ENCODE assay signal across 9 cellular contexts in genomic region chr6:122798099-122798641, GRCh38. TPM values are rescaled to one million over a fixed set of nuclear protein-coding genes. Genes with fewer than 3 reads are reported as not detected.
DNase-seq lines count a peak whose midpoint lies in the region; ATAC-seq and TF ChIP-seq lines count a peak whose summit lies in the region.
"Had no signal": no experiment of that assay in that cellular context is flagged by ENCODE, and none has a peak within 500 bp of the region (broad histone marks: within the 10 kb centered on the region; RNA-seq: fewer than 3 reads in every experiment).

No MANE protein-coding gene starts in this region.

- H3K27ac ChIP-seq in coronary artery, result no peak overlapping the region

- no peak overlapping the region for H3K27ac Mint-ChIP-seq in activated naive CD4-positive, alpha-beta T cell treated with anti-CD3 and anti-CD28 coated beads, Interleukin-2, amount 50 U/mL, for 72 hours
- H3K27ac Mint-ChIP-seq in activated naive CD4-positive, alpha-beta T cell treated with anti-CD3 and anti-CD28 coated beads, Interleukin-2, amount 10 ng/mL, durations not matched to agents 7 days and 5 days, result no peak overlapping the region

- no peaks in the 10 kb centered on the region for H3K36me3 Mint-ChIP-seq in activated naive CD4-positive, alpha-beta T cell treated with anti-CD3 and anti-CD28 coated beads, Interleukin-2, amount 50 U/mL, for 72 hours
- H3K36me3 Mint-ChIP-seq in activated naive CD4-positive, alpha-beta T cell treated with anti-CD3 and anti-CD28 coated beads, Interleukin-2, amount 10 ng/mL, durations not matched to agents 7 days and 5 days, result no peaks in the 10 kb centered on the region

- peak; percentile 48 to 94 for ATAC-seq in activated naive CD4-positive, alpha-beta T cell treated with anti-CD3 and anti-CD28 coated beads, Interleukin-2, amount 50 U/mL, for 72 hours
- ATAC-seq in HG02870 (IDR thresholded peaks at IDR 0.05; ENCODE audit: unreplicated experiment), result peak; percentile 95

- no peaks in the 10 kb centered on the region for H3K9me3 Mint-ChIP-seq in activated naive CD4-positive, alpha-beta T cell treated with anti-CD3 and anti-CD28 coated beads, Interleukin-2, amount 50 U/mL, for 72 hours
- no peaks in the 10 kb centered on the region for H3K9me3 Mint-ChIP-seq in activated naive CD4-positive, alpha-beta T cell treated with anti-CD3 and anti-CD28 coated beads, Interleukin-2, amount 10 ng/mL, durations not matched to agents 7 days and 5 days

- H3K27me3 Mint-ChIP-seq in activated naive CD4-positive, alpha-beta T cell treated with anti-CD3 and anti-CD28 coated beads, Interleukin-2, amount 10 ng/mL, durations not matched to agents 7 days and 5 days, result no peaks in the 10 kb centered on the region

- H3K4me3 ChIP-seq in coronary artery, result no peak overlapping the region

- H3K4me1 Mint-ChIP-seq in activated naive CD4-positive, alpha-beta T cell treated with anti-CD3 and anti-CD28 coated beads, Interleukin-2, amount 10 ng/mL, durations not matched to agents 7 days and 5 days, result no peaks in the 10 kb centered on the region

- H3K4me3 Mint-ChIP-seq in activated naive CD4-positive, alpha-beta T cell treated with anti-CD3 and anti-CD28 coated beads, Interleukin-2, amount 10 ng/mL, durations not matched to agents 7 days and 5 days, result no peak overlapping the region

- TF ChIP-seq CTCF in coronary artery (IDR thresholded peaks at IDR 0.05), result no peak

- CTCF ChIA-PET in activated naive CD4-positive, alpha-beta T cell treated with anti-CD3 and anti-CD28 coated beads, Interleukin-2, amount 10 ng/mL, durations not matched to agents 7 days and 5 days (lab: Charles Lee), result interaction anchor here (1.2 to 2.3 kb wide), 2 partner anchors 9 to 40 kb away, joined by 3 to 10 read pairs; partner anchors contain the start of gene SMPDL3A

- peak in 1 of 2 donors; percentile 31 for DNase-seq in activated naive CD4-positive, alpha-beta T cell treated with anti-CD3 and anti-CD28 coated beads, Interleukin-2, amount 50 U/mL, for 72 hours (ENCODE audit: low spot score in 2 of 2)
- no peak for DNase-seq in activated naive CD4-positive, alpha-beta T cell treated with anti-CD3 and anti-CD28 coated beads, Interleukin-2, amount 10 ng/mL, durations not matched to agents 7 days and 5 days
- DNase-seq in RPMI7951 (ENCODE audit: low read depth) (peak; percentile 51), iris pigment epithelial cell (ENCODE audit: low read depth) (peak; percentile 85), NCI-H1048 (lab: John Stamatoyannopoulos, UW) (no peak), NCI-H524 (lab: John Stamatoyannopoulos, UW) (no peak), coronary artery (ENCODE audit: low spot score) (no peak)

RNA-seq across cellular contexts. Expression of gene SMPDL3A, which starts 9.1 kb away (rescaled TPM):
- 1 to 10 TPM in 1 of 2 donors, not detected in 1; 1.4 TPM for total RNA-seq in activated naive CD4-positive, alpha-beta T cell treated with anti-CD3 and anti-CD28 coated beads, Interleukin-2, amount 50 U/mL, for 72 hours
- total RNA-seq in RPMI7951 (2014; rRNA removed; shearing (Covaris generic)), result 3.4 and 4.0 TPM in 2 replicates

RNA-seq across cellular contexts. Expression of gene FABP7, which starts 18.7 kb away (rescaled TPM):
- not detected for total RNA-seq in activated naive CD4-positive, alpha-beta T cell treated with anti-CD3 and anti-CD28 coated beads, Interleukin-2, amount 50 U/mL, for 72 hours
- 0.60 and 1.4 TPM in 2 replicates for total RNA-seq in RPMI7951 (2014; rRNA removed; shearing (Covaris generic))
- total RNA-seq: activated CD8-positive, alpha-beta memory T cell treated with anti-CD3 and anti-CD28 coated beads for 36 hours had no signal

Comparison
In these comparisons a context has a peak if more than half of its experiments do, and no peak if none do; other contexts are left out.
1. DNase-seq: peak in RPMI7951 (single experiment) and iris pigment epithelial cell (single experiment); none in activated naive CD4-positive, alpha-beta T cell treated with anti-CD3 and anti-CD28 coated beads, Interleukin-2, amount 10 ng/mL, durations not matched to agents 7 days and 5 days (single experiment), NCI-H1048 (single experiment), NCI-H524 (0 of 2) and coronary artery (single experiment).